In genomic region chr7:150365673-150366398, GRCh38 we compare ENCODE assay signal across 13 cellular contexts. TPM values are rescaled to one million over a fixed set of nuclear protein-coding genes. Genes with fewer than 3 reads are reported as not detected.
DNase-seq lines count a peak whose midpoint lies in the region; ATAC-seq and TF ChIP-seq lines count a peak whose summit lies in the region.
"Had no signal": no experiment of that assay in that cellular context is flagged by ENCODE, and none has a peak within 500 bp of the region (broad histone marks: within the 10 kb centered on the region; RNA-seq: fewer than 3 reads in every experiment).

No MANE protein-coding gene starts in this region.

- H3K27me3 Mint-ChIP-seq in CD4-positive, alpha-beta memory T cell = no peaks in the 10 kb centered on the region
- H3K27me3 Mint-ChIP-seq in activated B cell treated with CpG ODN at 0.5 μM for 24 hours = no peaks in the 10 kb centered on the region
- H3K27me3 Mint-ChIP-seq in natural killer cell treated with Interleukin-12 subunit alpha and Interleukin-12 subunit beta and Interleukin-15 and Interleukin-18, amount 100 ng/mL, for 72 hours = no peaks in the 10 kb centered on the region
- H3K27me3 Mint-ChIP-seq: stimulated activated naive CD8-positive, alpha-beta T cell treated with anti-CD3 and anti-CD28 coated beads, Interleukin-15, amount 100 ng/mL, for 72 hours had no signal

- peaks cover 33% of the 10 kb centered on the region for H3K79me2 ChIP-seq in Loucy (ENCODE audit: insufficient read depth, low read length)

- H2AFZ ChIP-seq in Loucy (ENCODE audit: low read length) = no peak overlapping the region

- H3K9me2 ChIP-seq in Loucy (replicated peaks; ENCODE audit: low read depth, low read length) = no peaks in the 10 kb centered on the region

- peaks cover 12 to 47% (median 23%) of the 10 kb centered on the region in 4 donors for H3K4me1 Mint-ChIP-seq in CD4-positive, alpha-beta memory T cell
- peaks cover 81% of the 10 kb centered on the region for H3K4me1 Mint-ChIP-seq in activated B cell treated with CpG ODN at 0.5 μM for 24 hours
- H3K4me1 Mint-ChIP-seq in natural killer cell treated with Interleukin-12 subunit alpha and Interleukin-12 subunit beta and Interleukin-15 and Interleukin-18, amount 100 ng/mL, for 72 hours (ENCODE audit: low read depth in 2 of 2) = peaks cover 15 to 17% of the 10 kb centered on the region in 2 donors

- H3K4me3 Mint-ChIP-seq in CD4-positive, alpha-beta memory T cell = peak overlapping the region in 4 of 8 donors; percentile 34 to 54 (median 50)
- peak overlapping the region; percentile 67 for H3K4me3 Mint-ChIP-seq in activated B cell treated with CpG ODN at 0.5 μM for 24 hours
- no peak overlapping the region for H3K4me3 Mint-ChIP-seq in natural killer cell treated with Interleukin-12 subunit alpha and Interleukin-12 subunit beta and Interleukin-15 and Interleukin-18, amount 100 ng/mL, for 72 hours
- H3K4me3 Mint-ChIP-seq: stimulated activated naive CD8-positive, alpha-beta T cell treated with anti-CD3 and anti-CD28 coated beads, Interleukin-15, amount 100 ng/mL, for 72 hours had no signal

- H3K9me3 Mint-ChIP-seq in CD4-positive, alpha-beta memory T cell = no peaks in the 10 kb centered on the region
- no peaks in the 10 kb centered on the region for H3K9me3 Mint-ChIP-seq in activated B cell treated with CpG ODN at 0.5 μM for 24 hours
- no peaks in the 10 kb centered on the region for H3K9me3 Mint-ChIP-seq in natural killer cell treated with Interleukin-12 subunit alpha and Interleukin-12 subunit beta and Interleukin-15 and Interleukin-18, amount 100 ng/mL, for 72 hours
- H3K9me3 Mint-ChIP-seq: stimulated activated naive CD8-positive, alpha-beta T cell treated with anti-CD3 and anti-CD28 coated beads, Interleukin-15, amount 100 ng/mL, for 72 hours had no signal

- peak overlapping the region; percentile 11 for H3K4me2 ChIP-seq in Loucy (ENCODE audit: low read depth, low read length, poor library complexity, severe bottlenecking)

- H3K36me3 Mint-ChIP-seq in CD4-positive, alpha-beta memory T cell = peaks cover 3 to 10% of the 10 kb centered on the region in 2 donors
- peaks cover 13% of the 10 kb centered on the region for H3K36me3 Mint-ChIP-seq in activated B cell treated with CpG ODN at 0.5 μM for 24 hours (ENCODE audit: low read depth)
- H3K36me3 Mint-ChIP-seq in natural killer cell treated with Interleukin-12 subunit alpha and Interleukin-12 subunit beta and Interleukin-15 and Interleukin-18, amount 100 ng/mL, for 72 hours = no peaks in the 10 kb centered on the region

- POLR2A ChIA-PET in CD4-positive, alpha-beta memory T cell (lab: Charles Lee; ENCODE audit: partially characterized antibody) = interaction anchor here (0.6 to 6.9 kb wide), 4 partner anchors 8 to 40 kb away, joined by 3 to 101 read pairs (median 4); a partner anchor contains a TSS
- POLR2A ChIA-PET in activated B cell treated with CpG ODN at 0.5 μM for 24 hours (lab: Charles Lee) = interaction anchor here (0.8 to 16.5 kb wide), 7 partner anchors 8 to 49 kb away, joined by 3 to 421 read pairs (median 7); partner anchors contain the start of gene ZNF775

- no peak overlapping the region for H3K27ac ChIP-seq in CD4-positive, alpha-beta memory T cell (ENCODE audit: low read depth, low read length)
- no peak overlapping the region for H3K27ac ChIP-seq in coronary artery

- CTCF ChIA-PET in CD4-positive, alpha-beta memory T cell (lab: Charles Lee; ENCODE audit: partially characterized antibody) = interaction anchor here (1.2 to 6.1 kb wide), 6 partner anchors 10 to 390 kb away, joined by 3 to 55 read pairs (median 6); a partner anchor contains a TSS
- CTCF ChIA-PET in activated B cell treated with CpG ODN at 0.5 μM for 24 hours (lab: Charles Lee) = interaction anchor here (0.8 to 1.5 kb wide), 3 partner anchors 9 to 41 kb away, joined by 3 to 6 read pairs (median 6); a partner anchor contains a TSS

- 0 out of 2 replicates have a peak, but pooled peaks cover 8% of the 10 kb centered on the region for H3F3A ChIP-seq in Loucy (ENCODE audit: low read depth)

- peaks cover 19% of the 10 kb centered on the region for H4K20me1 ChIP-seq in Loucy (ENCODE audit: insufficient read depth, low read length, poor library complexity, severe bottlenecking)

- peak overlapping the region in 6 of 7 donors; percentile 18 to 80 (median 51) for H3K27ac Mint-ChIP-seq in CD4-positive, alpha-beta memory T cell
- H3K27ac Mint-ChIP-seq in activated B cell treated with CpG ODN at 0.5 μM for 24 hours = peak overlapping the region; percentile 99
- peak overlapping the region in 1 of 2 donors; percentile 27 for H3K27ac Mint-ChIP-seq in natural killer cell treated with Interleukin-12 subunit alpha and Interleukin-12 subunit beta and Interleukin-15 and Interleukin-18, amount 100 ng/mL, for 72 hours
- H3K27ac Mint-ChIP-seq: stimulated activated naive CD8-positive, alpha-beta T cell treated with anti-CD3 and anti-CD28 coated beads, Interleukin-15, amount 100 ng/mL, for 72 hours had no signal

- intact Hi-C loops in CD4-positive, alpha-beta memory T cell (cut with micrococcal nuclease) = no loop called here
- intact Hi-C loops in activated B cell treated with CpG ODN at 0.5 μM for 24 hours (cut with micrococcal nuclease) (loop anchor here (1.0 to 2.0 kb wide), 4 partner anchors 10 to 43 kb away; partner anchors contain the start of genes ACTR3C, LRRC61 and ZNF775), cardiac septum (cut with DNase I) (no loop called here)

- H3K9me3 ChIP-seq in CD4-positive, alpha-beta memory T cell (ENCODE audit: control insufficient read depth in 1 of 2, low read length in 2 of 2) = no peaks in the 10 kb centered on the region
- H3K9me3 ChIP-seq in Loucy (ENCODE audit: insufficient read depth, low read depth, low read length) = no peaks in the 10 kb centered on the region

- no peak for DNase-seq in CD4-positive, alpha-beta memory T cell
- DNase-seq in activated B cell treated with CpG ODN at 0.5 μM for 24 hours (no peak), cardiac septum (ENCODE audit: low spot score) (no peak), coronary artery (ENCODE audit: low spot score) (no peak), SW480 (ENCODE audit: low spot score) (no peak), NCI-H1092 treated with DMSO at 0.1 percent for 48 hours (lab: John Stamatoyannopoulos, UW) (no peak)
- peak; percentile 28 for DNase-seq in natural killer cell treated with Interleukin-12 subunit alpha and Interleukin-12 subunit beta and Interleukin-15 and Interleukin-18, amount 100 ng/mL, for 72 hours (ENCODE audit: low spot score)
- DNase-seq: head of caudate nucleus; NCI-H526 treated with DMSO at 0.1 percent for 48 hours; stimulated activated naive CD8-positive, alpha-beta T cell treated with anti-CD3 and anti-CD28 coated beads, Interleukin-15, amount 100 ng/mL, for 72 hours; T1000 had no signal

- peak; percentile 33 for ATAC-seq in activated B cell treated with CpG ODN at 0.5 μM for 24 hours (ENCODE audit: low read depth)
- ATAC-seq in natural killer cell treated with Interleukin-12 subunit alpha and Interleukin-12 subunit beta and Interleukin-15 and Interleukin-18, amount 100 ng/mL, for 72 hours = no peak
- ATAC-seq: stimulated activated naive CD8-positive, alpha-beta T cell treated with anti-CD3 and anti-CD28 coated beads, Interleukin-15, amount 100 ng/mL, for 72 hours had no signal

- H3K4me1 ChIP-seq in CD4-positive, alpha-beta memory T cell (ENCODE audit: insufficient read depth, low read length) = peaks cover 26% of the 10 kb centered on the region
- H3K4me1 ChIP-seq in Loucy (ENCODE audit: insufficient read depth, low read length, poor library complexity, severe bottlenecking) = peaks cover 62% of the 10 kb centered on the region

- H3K36me3 ChIP-seq in CD4-positive, alpha-beta memory T cell (ENCODE audit: insufficient read depth, low read length) = peaks cover 4% of the 10 kb centered on the region
- no peaks in the 10 kb centered on the region for H3K36me3 ChIP-seq in Loucy (ENCODE audit: insufficient read depth, low read length)

- H3K27me3 ChIP-seq in CD4-positive, alpha-beta memory T cell (ENCODE audit: insufficient read depth, low read length) = no peaks in the 10 kb centered on the region
- H3K27me3 ChIP-seq in Loucy (ENCODE audit: insufficient read depth, low read length, poor library complexity, severe bottlenecking) = peaks cover 6% of the 10 kb centered on the region

- TF ChIP-seq CTCF in Loucy (conservative IDR thresholded peaks at IDR 0.05; ENCODE audit: low read length) (no peak), activated B cell treated with CpG ODN at 0.5 μM for 24 hours (IDR thresholded peaks at IDR 0.05) (no peak), coronary artery (IDR thresholded peaks at IDR 0.05) (no peak)

- no peak overlapping the region for H3K4me3 ChIP-seq in CD4-positive, alpha-beta memory T cell (ENCODE audit: low read length in 2 of 2)
- H3K4me3 ChIP-seq in Loucy (ENCODE audit: low read length, poor library complexity, severe bottlenecking) (no peak overlapping the region), coronary artery (no peak overlapping the region)

- peak overlapping the region; percentile 35 for H3K9ac ChIP-seq in Loucy (ENCODE audit: low read depth, low read length, poor library complexity, severe bottlenecking)

RNA-seq across cellular contexts. Expression of gene REPIN1, which starts 2.8 kb away (rescaled TPM):
- 10 to 100 TPM; 72.0 to 78.5 TPM for total RNA-seq in CD4-positive, alpha-beta memory T cell
- 10 to 100 TPM; 29.4 to 62.1 TPM for polyA plus RNA-seq in CD4-positive, alpha-beta memory T cell
- total RNA-seq in activated B cell treated with CpG ODN at 0.5 μM for 24 hours (106 and 116 TPM in 2 replicates), cardiac septum (85.5 TPM)
- 10 to 100 TPM; 53.9 to 84.2 TPM for total RNA-seq in natural killer cell treated with Interleukin-12 subunit alpha and Interleukin-12 subunit beta and Interleukin-15 and Interleukin-18, amount 100 ng/mL, for 72 hours

RNA-seq across cellular contexts. Expression of gene ZNF775, which starts 13.3 kb away (rescaled TPM):
- 1 to 10 TPM; 4.3 to 5.5 TPM for total RNA-seq in CD4-positive, alpha-beta memory T cell
- polyA plus RNA-seq in CD4-positive, alpha-beta memory T cell = 1 to 10 TPM in 1 of 2 donors, under 1 TPM in 1; 0.67 to 7.6 TPM
- total RNA-seq in activated B cell treated with CpG ODN at 0.5 μM for 24 hours (8.0 and 8.8 TPM in 2 replicates), cardiac septum (3.4 TPM)
- total RNA-seq in natural killer cell treated with Interleukin-12 subunit alpha and Interleukin-12 subunit beta and Interleukin-15 and Interleukin-18, amount 100 ng/mL, for 72 hours = 1 to 10 TPM; 4.0 to 5.1 TPM

RNA-seq across cellular contexts. Expression of gene RARRES2, which starts 24.4 kb away (rescaled TPM):
- total RNA-seq in CD4-positive, alpha-beta memory T cell = not detected
- not detected for polyA plus RNA-seq in CD4-positive, alpha-beta memory T cell
- total RNA-seq in activated B cell treated with CpG ODN at 0.5 μM for 24 hours (not detected in 2 replicates), cardiac septum (10.6 TPM)
- total RNA-seq in natural killer cell treated with Interleukin-12 subunit alpha and Interleukin-12 subunit beta and Interleukin-15 and Interleukin-18, amount 100 ng/mL, for 72 hours = not detected

RNA-seq across cellular contexts. Expression of gene ACTR3C, which starts 42.5 kb away (rescaled TPM):
- 10 to 100 TPM; 13.0 to 17.8 TPM for total RNA-seq in CD4-positive, alpha-beta memory T cell
- polyA plus RNA-seq in CD4-positive, alpha-beta memory T cell = 1 to 10 TPM; 3.6 to 8.6 TPM
- 10.1 and 14.3 TPM in 2 replicates for total RNA-seq in activated B cell treated with CpG ODN at 0.5 μM for 24 hours
- total RNA-seq in natural killer cell treated with Interleukin-12 subunit alpha and Interleukin-12 subunit beta and Interleukin-15 and Interleukin-18, amount 100 ng/mL, for 72 hours = 10 to 100 TPM in 1 of 2 donors, 1 to 10 TPM in 1; 2.9 to 12.6 TPM
- total RNA-seq in cardiac septum = 4.6 TPM

RNA-seq across cellular contexts. Expression of gene LRRC61, which starts 42.7 kb away (rescaled TPM):
- 10 to 100 TPM; 11.0 to 12.8 TPM for total RNA-seq in CD4-positive, alpha-beta memory T cell
- polyA plus RNA-seq in CD4-positive, alpha-beta memory T cell = 10 to 100 TPM; 14.8 to 16.0 TPM
- total RNA-seq in activated B cell treated with CpG ODN at 0.5 μM for 24 hours = 10.7 and 11.0 TPM in 2 replicates
- total RNA-seq in natural killer cell treated with Interleukin-12 subunit alpha and Interleukin-12 subunit beta and Interleukin-15 and Interleukin-18, amount 100 ng/mL, for 72 hours = 10 to 100 TPM; 16.1 to 27.1 TPM
- 4.4 TPM for total RNA-seq in cardiac septum
- total RNA-seq: myocyte had no signal

Comparison
In these comparisons a context has a peak if more than half of its experiments do, and no peak if none do; other contexts are left out.
1. RNA of gene RARRES2, which starts 24.4 kb away (total RNA-seq): 10.6 TPM in cardiac septum (single experiment); not detected in CD4-positive, alpha-beta memory T cell, not detected in activated B cell treated with CpG ODN at 0.5 μM for 24 hours and not detected in natural killer cell treated with Interleukin-12 subunit alpha and Interleukin-12 subunit beta and Interleukin-15 and Interleukin-18, amount 100 ng/mL, for 72 hours; every median in the first group is over 10 times any median in the second.